13 cellular contexts compared by ENCODE assay signal in the genomic region with DNA sequence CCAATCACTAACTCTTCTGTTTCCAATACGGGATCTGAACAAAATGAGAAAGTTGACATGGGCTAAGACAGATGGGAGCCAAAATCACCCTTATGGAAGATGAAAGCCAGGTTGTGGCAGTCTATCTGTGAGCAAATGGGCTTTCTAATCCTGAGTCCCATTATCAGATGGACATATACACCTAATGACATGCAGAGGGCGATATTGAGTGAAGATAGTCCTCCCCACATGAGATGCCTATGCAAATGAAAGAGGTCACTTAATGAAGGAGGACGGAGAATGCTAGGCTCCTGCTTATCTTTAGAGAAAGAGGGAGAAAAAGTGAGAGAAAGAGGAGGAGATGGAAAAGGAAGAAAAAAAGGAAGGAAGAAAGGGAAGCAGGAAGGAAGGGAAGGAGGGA.
DNase-seq lines count a peak whose midpoint lies in the region; ATAC-seq, FAIRE-seq and TF ChIP-seq lines count a peak whose summit lies in the region.
"Had no signal": no experiment of that assay in that cellular context is flagged by ENCODE, and none has a peak within 500 bp of the region (broad histone marks: within the 10 kb centered on the region; RNA-seq: fewer than 3 reads in every experiment).

No MANE protein-coding gene starts in this region.

- no TSS peak for BruUV-seq in GM12878 (replicated peaks; lab: Mats Ljungman, UMichigan)

- no peak overlapping the region for H3K9ac ChIP-seq in GM12878 (ENCODE audit: control insufficient read depth, insufficient read depth, low read length)

- H3K4me2 ChIP-seq in GM12878 (ENCODE audit: control insufficient read depth, insufficient read depth): no peak overlapping the region

- H2AFZ ChIP-seq in GM12878 (ENCODE audit: control insufficient read depth, low read depth, low read length): no peak overlapping the region

- H3K27me3 Mint-ChIP-seq in progenitor cell of endocrine pancreas: no peaks in the 10 kb centered on the region
- H3K27me3 Mint-ChIP-seq in stimulated activated naive B cell treated with anti-CD40 and anti-IgM and Interleukin-4, amounts not matched to agents 10 μg/mL and 1 μg/mL and 100 μg/mL, for 72 hours: no peaks in the 10 kb centered on the region
- H3K27me3 Mint-ChIP-seq: T-helper 17 cell had no signal

- FAIRE-seq in GM12878 (lab: Jason Lieb, UNC): no peak

- no peak overlapping the region for H3K4me3 Mint-ChIP-seq in progenitor cell of endocrine pancreas (ENCODE audit: low read depth)
- no peak overlapping the region for H3K4me3 Mint-ChIP-seq in stimulated activated naive B cell treated with anti-CD40 and anti-IgM and Interleukin-4, amounts not matched to agents 10 μg/mL and 1 μg/mL and 100 μg/mL, for 72 hours
- H3K4me3 Mint-ChIP-seq in stimulated activated effector memory CD8-positive, alpha-beta T cell treated with anti-CD3 and anti-CD28 coated beads, Interleukin-12 subunit alpha, Interleukin-12 subunit beta, amount 100 ng/mL, for 72 hours: no peak overlapping the region
- H3K4me3 Mint-ChIP-seq: T-helper 17 cell had no signal

- TF ChIP-seq CTCF in GM12878 (IDR thresholded peaks at IDR 0.05 in 2 of 3, conservative IDR thresholded peaks at IDR 0.05 in 1 of 3; ENCODE audit: control insufficient read depth in 2 of 3, extremely low read depth in 1 of 3, insufficient read depth in 1 of 3, low read depth in 3 of 3, low read length in 3 of 3) (no peak), progenitor cell of endocrine pancreas (IDR thresholded peaks at IDR 0.05; ENCODE audit: unreplicated experiment) (peak; percentile 42)

- no peak overlapping the region for H3K27ac Mint-ChIP-seq in progenitor cell of endocrine pancreas
- H3K27ac Mint-ChIP-seq in stimulated activated naive B cell treated with anti-CD40 and anti-IgM and Interleukin-4, amounts not matched to agents 10 μg/mL and 1 μg/mL and 100 μg/mL, for 72 hours: no peak overlapping the region
- H3K27ac Mint-ChIP-seq in stimulated activated effector memory CD8-positive, alpha-beta T cell treated with anti-CD3 and anti-CD28 coated beads, Interleukin-12 subunit alpha, Interleukin-12 subunit beta, amount 100 ng/mL, for 72 hours: no peak overlapping the region
- H3K27ac Mint-ChIP-seq: T-helper 17 cell had no signal

- H3K79me2 ChIP-seq in GM12878 (ENCODE audit: control insufficient read depth, insufficient read depth, low read length): no peaks in the 10 kb centered on the region

- peak; percentile 44; the same call in 1 of the 2 replicates for TF ChIP-seq RAD21 in GM12878 (IDR thresholded peaks at IDR 0.05; ENCODE audit: insufficient read depth, low read depth, low read length)

- no peak for TF ChIP-seq POLR2A in GM12878 (IDR thresholded peaks at IDR 0.05; ENCODE audit: low read depth, low read length)

- intact Hi-C loops in GM12878 (cut with micrococcal nuclease; ENCODE audit: unreplicated experiment): no loop called here

- no peaks in the 10 kb centered on the region for H3K4me1 Mint-ChIP-seq in progenitor cell of endocrine pancreas (ENCODE audit: low read depth)
- no peaks in the 10 kb centered on the region for H3K4me1 Mint-ChIP-seq in stimulated activated naive B cell treated with anti-CD40 and anti-IgM and Interleukin-4, amounts not matched to agents 10 μg/mL and 1 μg/mL and 100 μg/mL, for 72 hours
- no peaks in the 10 kb centered on the region for H3K4me1 Mint-ChIP-seq in stimulated activated effector memory CD8-positive, alpha-beta T cell treated with anti-CD3 and anti-CD28 coated beads, Interleukin-12 subunit alpha, Interleukin-12 subunit beta, amount 100 ng/mL, for 72 hours
- H3K4me1 Mint-ChIP-seq: T-helper 17 cell had no signal

- SMC1A ChIA-PET in GM12878 (lab: Charles Lee; ENCODE audit: uncharacterized antibody, unreplicated experiment): no interaction called here

- no peaks in the 10 kb centered on the region for H3K4me1 ChIP-seq in GM12878 (ENCODE audit: control insufficient read depth, insufficient read depth, low read length)
- H3K4me1 ChIP-seq: testis had no signal

- no peaks in the 10 kb centered on the region for H4K20me1 ChIP-seq in GM12878 (ENCODE audit: control insufficient read depth, insufficient read depth)

- TF ChIP-seq EP300 in GM12878 (IDR thresholded peaks at IDR 0.05; ENCODE audit: borderline replicate concordance in 1 of 2, control insufficient read depth in 1 of 2, low read depth in 2 of 2, low read length in 2 of 2): no peak

- no peak overlapping the region for H3K27ac ChIP-seq in GM12878 (ENCODE audit: control insufficient read depth, insufficient read depth)
- H3K27ac ChIP-seq: testis had no signal

- in situ Hi-C loops in GM12878 (cut with MboI): no loop called here

- WGBS in GM12878 (ENCODE audit: insufficient coverage, insufficient replicate concordance, low lambda C conversion rate, missing lambda C conversion rate): 23% methylated on average over 3 of the region's 3 CpGs

- RAD21 ChIA-PET in GM12878 (lab: Charles Lee; ENCODE audit: unreplicated experiment): no interaction called here

- H3K36me3 Mint-ChIP-seq in progenitor cell of endocrine pancreas (ENCODE audit: insufficient read depth): no peaks in the 10 kb centered on the region
- H3K36me3 Mint-ChIP-seq in stimulated activated naive B cell treated with anti-CD40 and anti-IgM and Interleukin-4, amounts not matched to agents 10 μg/mL and 1 μg/mL and 100 μg/mL, for 72 hours: no peaks in the 10 kb centered on the region
- no peaks in the 10 kb centered on the region for H3K36me3 Mint-ChIP-seq in stimulated activated effector memory CD8-positive, alpha-beta T cell treated with anti-CD3 and anti-CD28 coated beads, Interleukin-12 subunit alpha, Interleukin-12 subunit beta, amount 100 ng/mL, for 72 hours

- H3K9me3 Mint-ChIP-seq in progenitor cell of endocrine pancreas (ENCODE audit: low read depth): no peaks in the 10 kb centered on the region
- peaks cover 7% of the 10 kb centered on the region in 2 donors for H3K9me3 Mint-ChIP-seq in stimulated activated naive B cell treated with anti-CD40 and anti-IgM and Interleukin-4, amounts not matched to agents 10 μg/mL and 1 μg/mL and 100 μg/mL, for 72 hours
- peaks cover 9% of the 10 kb centered on the region for H3K9me3 Mint-ChIP-seq in stimulated activated effector memory CD8-positive, alpha-beta T cell treated with anti-CD3 and anti-CD28 coated beads, Interleukin-12 subunit alpha, Interleukin-12 subunit beta, amount 100 ng/mL, for 72 hours

- no peaks in the 10 kb centered on the region for H3K27me3 ChIP-seq in GM12878 (replicated peaks in 1 of 2; ENCODE audit: control insufficient read depth in 2 of 2, insufficient read depth in 2 of 2, low read length in 1 of 2)
- H3K27me3 ChIP-seq: testis had no signal

- DNase-seq in NCI-H1417 (lab: John Stamatoyannopoulos, UW): peak in 2 of 3 experiments; percentile 11 to 51
- no peak for DNase-seq in NCI-H1417 treated with DMSO at 0.1 percent for 48 hours (lab: John Stamatoyannopoulos, UW)
- DNase-seq in LHCN-M2 (ENCODE audit: low read depth): peak; percentile 45
- DNase-seq in GM12878 (ENCODE audit: low read depth, low spot score): no peak
- no peak for DNase-seq in progenitor cell of endocrine pancreas (ENCODE audit: low spot score, unreplicated experiment)
- no peak for DNase-seq in stimulated activated naive B cell treated with anti-CD40 and anti-IgM and Interleukin-4, amounts not matched to agents 10 μg/mL and 1 μg/mL and 100 μg/mL, for 72 hours
- no peak for DNase-seq in stimulated activated effector memory CD8-positive, alpha-beta T cell treated with anti-CD3 and anti-CD28 coated beads, Interleukin-12 subunit alpha, Interleukin-12 subunit beta, amount 100 ng/mL, for 72 hours (ENCODE audit: low spot score in 2 of 2)
- DNase-seq: activated naive CD4-positive, alpha-beta T cell treated with Interleukin-2 at 50 U/mL for 16 hours; NCI-H1930; T-helper 17 cell; testis had no signal

- POLR2A ChIA-PET in GM12878 (lab: Charles Lee): no interaction called here

- ATAC-seq in GM12878: peak; percentile 47; the same call in 1 of the 3 replicates
- ATAC-seq in stimulated activated naive B cell treated with anti-CD40 and anti-IgM and Interleukin-4, amounts not matched to agents 10 μg/mL and 1 μg/mL and 100 μg/mL, for 72 hours (replicated peaks): no peak
- ATAC-seq in GM19328 (IDR thresholded peaks at IDR 0.05; ENCODE audit: unreplicated experiment): no peak
- no peak for ATAC-seq in stimulated activated effector memory CD8-positive, alpha-beta T cell treated with anti-CD3 and anti-CD28 coated beads, Interleukin-12 subunit alpha, Interleukin-12 subunit beta, amount 100 ng/mL, for 72 hours
- ATAC-seq: T-helper 17 cell had no signal

- H3K9me3 ChIP-seq in GM12878 (replicated peaks; ENCODE audit: control insufficient read depth, insufficient read depth, low read length): no peaks in the 10 kb centered on the region
- H3K9me3 ChIP-seq: testis had no signal

- no peak overlapping the region for H3K4me3 ChIP-seq in GM12878
- H3K4me3 ChIP-seq: lung, testis had no signal

- H3K36me3 ChIP-seq in GM12878 (ENCODE audit: control insufficient read depth in 2 of 2, insufficient read depth in 2 of 2, low read length in 1 of 2): no peaks in the 10 kb centered on the region

- CTCF ChIA-PET in GM12878 (lab: Yijun Ruan, JAX): no interaction called here

TF ChIP-seq in GM12878, 131 proteins besides CTCF, POLR2A, EP300 and RAD21 (continues in another document):
- TF ChIP-seq TARDBP (IDR thresholded peaks at IDR 0.05; ENCODE audit: borderline replicate concordance): no peak
- TF ChIP-seq SUZ12 (IDR thresholded peaks at IDR 0.05; ENCODE audit: unreplicated experiment): no peak
- TF ChIP-seq NR2F1 (conservative IDR thresholded peaks at IDR 0.05): no peak
- no peak for TF ChIP-seq EZH2 (IDR thresholded peaks at IDR 0.05; ENCODE audit: borderline replicate concordance, control insufficient read depth, low read depth, low read length)
- TF ChIP-seq IRF4 (IDR thresholded peaks at IDR 0.05; ENCODE audit: low read depth, low read length): no peak
- no peak for TF ChIP-seq CEBPB (IDR thresholded peaks at IDR 0.05; ENCODE audit: borderline replicate concordance in 1 of 2, low read depth in 2 of 2, low read length in 2 of 2)

Comparison
In these comparisons a context has a peak if more than half of its experiments do, and no peak if none do; other contexts are left out.
1. DNase-seq: peak in NCI-H1417 (2 of 3) and LHCN-M2 (single experiment); none in NCI-H1417 treated with DMSO at 0.1 percent for 48 hours (single experiment), GM12878 (single experiment), progenitor cell of endocrine pancreas (single experiment), stimulated activated naive B cell treated with anti-CD40 and anti-IgM and Interleukin-4, amounts not matched to agents 10 μg/mL and 1 μg/mL and 100 μg/mL, for 72 hours (single experiment) and stimulated activated effector memory CD8-positive, alpha-beta T cell treated with anti-CD3 and anti-CD28 coated beads, Interleukin-12 subunit alpha, Interleukin-12 subunit beta, amount 100 ng/mL, for 72 hours (0 of 2).